ENCODE assay signal across 10 cellular contexts in the genomic region with DNA sequence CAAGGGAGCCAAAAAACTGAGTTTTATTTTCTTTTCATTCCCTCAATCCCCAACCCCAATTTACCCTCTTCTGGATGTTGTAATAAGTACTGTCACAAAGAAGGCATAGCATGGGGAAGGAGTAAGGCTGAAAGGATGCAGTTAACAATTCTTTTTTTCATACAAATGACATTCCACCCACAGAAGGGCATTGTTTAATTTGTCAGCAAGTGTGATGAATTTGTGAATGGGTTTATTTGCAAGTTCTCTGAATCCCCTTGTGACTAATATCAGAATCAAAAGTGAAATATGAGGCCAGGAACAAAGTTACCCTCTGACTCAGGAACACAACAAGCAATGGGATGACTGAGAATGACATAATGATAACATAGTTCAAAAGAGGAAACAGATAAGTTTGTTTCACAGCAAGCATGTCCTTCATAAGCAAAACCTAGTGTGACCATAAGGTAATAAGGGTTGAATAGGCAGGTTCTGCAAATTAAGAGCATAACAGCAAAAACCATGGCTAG. TPM values are rescaled to one million over a fixed set of nuclear protein-coding genes. Genes with fewer than 3 reads are reported as not detected.
A peak's percentile ranks its signal among the peaks of the same experiment; 100 is the strongest.
DNase-seq lines count a peak whose midpoint lies in the region; ATAC-seq, FAIRE-seq and TF ChIP-seq lines count a peak whose summit lies in the region.
"Had no signal": no experiment of that assay in that cellular context is flagged by ENCODE, and none has a peak within 500 bp of the region (broad histone marks: within the 10 kb centered on the region; RNA-seq: fewer than 3 reads in every experiment).

No MANE protein-coding gene starts in this region.

- H3K27me3 ChIP-seq in foreskin keratinocyte: no peaks in the 10 kb centered on the region

- POLR2A ChIA-PET in HEK293 (lab: Yijun Ruan, JAX): interaction anchor here (3.2 kb wide), 1 partner anchor 293 kb away, joined by 14 read pairs; the partner anchor contains the start of genes OFD1 and TRAPPC2
- POLR2A ChIA-PET in RWPE1 (lab: Yijun Ruan, JAX; ENCODE audit: low non-redundant PET): no interaction called here

- TF ChIP-seq POLR2A in GM18505 (IDR thresholded peaks at IDR 0.05; ENCODE audit: borderline replicate concordance, extremely low read depth, insufficient read depth, insufficient read length): no peak

- H3K4me3 ChIP-seq in HEK293 (ENCODE audit: low read depth, low read length): no peak overlapping the region
- H3K4me3 ChIP-seq: SK-N-MC had no signal

- CTCF ChIA-PET in HEK293 (lab: Yijun Ruan, JAX): interaction anchor here (0.7 to 2.7 kb wide), 3 partner anchors 13 to 521 kb away, joined by 3 to 16 read pairs (median 4); no protein-coding TSS in a partner anchor
- CTCF ChIA-PET in RWPE1 (lab: Yijun Ruan, JAX): no interaction called here

- H3K9me3 ChIP-seq in HEK293 (ENCODE audit: control insufficient read depth, insufficient read depth, low read depth, low read length): no peaks in the 10 kb centered on the region

- H3K27ac ChIP-seq in HEK293 (ENCODE audit: extremely low read depth, low read depth, low read length) (no peak overlapping the region; the same call in 1 of the 2 replicates), RWPE1 (peak overlapping the region; percentile 64), foreskin keratinocyte (peak overlapping the region; percentile 94)
- H3K27ac ChIP-seq: SK-N-MC had no signal

- H3K4me1 ChIP-seq in HEK293 (ENCODE audit: control insufficient read depth, insufficient read depth, low read length): peaks cover 17% of the 10 kb centered on the region
- peaks cover 19% of the 10 kb centered on the region for H3K4me1 ChIP-seq in foreskin keratinocyte

- no peak for DNase-seq in GM18507 (ENCODE audit: extremely low spot score, insufficient read length, low read depth)
- peak; percentile 38 for DNase-seq in RWPE1 (ENCODE audit: low spot score)
- peak; percentile 66 to 76 for DNase-seq in foreskin keratinocyte
- DNase-seq in DMS53 treated with DMSO at 0.1 percent for 48 hours (lab: John Stamatoyannopoulos, UW; ENCODE audit: unreplicated experiment): no peak
- DNase-seq in NCI-H146 treated with DMSO at 0.1 percent for 48 hours (lab: John Stamatoyannopoulos, UW; ENCODE audit: unreplicated experiment): no peak
- no peak for DNase-seq in HK-2 (ENCODE audit: unreplicated experiment)
- DNase-seq: naive B cell had no signal

- TF ChIP-seq CTCF in HEK293 (tag by site-specific recombination; IDR thresholded peaks at IDR 0.05): no peak
- no peak for TF ChIP-seq CTCF in RWPE1 (conservative IDR thresholded peaks at IDR 0.05; ENCODE audit: low read depth)
- no peak for TF ChIP-seq CTCF in foreskin keratinocyte (conservative IDR thresholded peaks at IDR 0.05)

- ATAC-seq in foreskin keratinocyte (peak; percentile 67), GM18505 (IDR thresholded peaks at IDR 0.05; ENCODE audit: unreplicated experiment) (no peak)

- no peaks in the 10 kb centered on the region for H3K36me3 ChIP-seq in HEK293 (ENCODE audit: control insufficient read depth in 2 of 2, insufficient read depth in 1 of 2, low read length in 2 of 2)

- peak; percentile 75 for FAIRE-seq in GM18507 (lab: Jason Lieb, UNC)

TF ChIP-seq in HEK293, 187 proteins besides CTCF, POLR2A, EP300 and RAD21 (continues in another document):
- TF ChIP-seq ZNF600 (tag by site-specific recombination; IDR thresholded peaks at IDR 0.05): peak; percentile 70; the same call in 1 of the 2 replicates
- TF ChIP-seq SCRT2 (tag by site-specific recombination; IDR thresholded peaks at IDR 0.05): no peak
- TF ChIP-seq MYNN (tag by site-specific recombination; IDR thresholded peaks at IDR 0.05; ENCODE audit: borderline replicate concordance): peak; percentile 90
- TF ChIP-seq ZNF10 (tag by site-specific recombination; IDR thresholded peaks at IDR 0.05): 0 out of 2 replicates have a peak, but pooled peaks have one; percentile 7
- no peak for TF ChIP-seq ZNF350 (tag by site-specific recombination; IDR thresholded peaks at IDR 0.05)
- no peak for TF ChIP-seq ZBTB44 (tag by site-specific recombination; IDR thresholded peaks at IDR 0.05)
- TF ChIP-seq ZNF324 (tag by site-specific recombination; IDR thresholded peaks at IDR 0.05): 0 out of 2 replicates have a peak, but pooled peaks have one; percentile 46
- no peak for TF ChIP-seq ZNF239 (tag by site-specific recombination; IDR thresholded peaks at IDR 0.05)
- no peak for TF ChIP-seq ZNF169 (tag by site-specific recombination; IDR thresholded peaks at IDR 0.05)
- no peak for TF ChIP-seq ZNF776 (tag by site-specific recombination; IDR thresholded peaks at IDR 0.05; ENCODE audit: borderline replicate concordance)
- TF ChIP-seq ZNF266 (tag by site-specific recombination; IDR thresholded peaks at IDR 0.05; ENCODE audit: low read depth): no peak
- TF ChIP-seq, protein P1, sequence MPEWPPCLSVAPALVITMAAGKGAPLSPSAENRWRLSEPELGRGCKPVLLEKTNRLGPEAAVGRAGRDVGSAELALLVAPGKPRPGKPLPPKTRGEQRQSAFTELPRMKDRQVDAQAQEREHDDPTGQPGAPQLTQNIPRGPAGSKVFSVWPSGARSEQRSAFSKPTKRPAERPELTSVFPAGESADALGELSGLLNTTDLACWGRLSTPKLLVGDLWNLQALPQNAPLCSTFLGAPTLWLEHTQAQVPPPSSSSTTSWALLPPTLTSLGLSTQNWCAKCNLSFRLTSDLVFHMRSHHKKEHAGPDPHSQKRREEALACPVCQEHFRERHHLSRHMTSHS (tag by site-specific recombination; IDR thresholded peaks at IDR 0.05): no peak
- peak; percentile 49; the same call in 1 of the 2 replicates for TF ChIP-seq TRIM28 (IDR thresholded peaks at IDR 0.05; ENCODE audit: borderline replicate concordance, low read length)
- peak; percentile 95 for TF ChIP-seq ZNF629 (tag by site-specific recombination; IDR thresholded peaks at IDR 0.05)
- peak; percentile 31; the same call in 1 of the 2 replicates for TF ChIP-seq FEZF1 (tag by site-specific recombination; IDR thresholded peaks at IDR 0.05)
- TF ChIP-seq, protein P2, sequence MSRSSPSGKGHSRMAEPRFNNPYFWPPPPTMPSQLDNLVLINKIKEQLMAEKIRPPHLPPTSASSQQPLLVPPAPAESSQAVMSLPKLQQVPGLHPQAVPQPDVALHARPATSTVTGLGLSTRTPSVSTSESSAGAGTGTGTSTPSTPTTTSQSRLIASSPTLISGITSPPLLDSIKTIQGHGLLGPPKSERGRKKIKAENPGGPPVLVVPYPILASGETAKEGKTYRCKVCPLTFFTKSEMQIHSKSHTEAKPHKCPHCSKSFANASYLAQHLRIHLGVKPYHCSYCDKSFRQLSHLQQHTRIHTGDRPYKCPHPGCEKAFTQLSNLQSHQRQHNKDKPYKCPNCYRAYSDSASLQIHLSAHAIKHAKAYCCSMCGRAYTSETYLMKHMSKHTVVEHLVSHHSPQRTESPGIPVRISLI (tag by site-specific recombination; IDR thresholded peaks at IDR 0.05): peak; percentile 81
- no peak for TF ChIP-seq ZNF571 (tag by site-specific recombination; IDR thresholded peaks at IDR 0.05)
- TF ChIP-seq KLF7 (tag by site-specific recombination; IDR thresholded peaks at IDR 0.05; ENCODE audit: borderline replicate concordance): no peak
- TF ChIP-seq ZNF596 (tag by site-specific recombination; IDR thresholded peaks at IDR 0.05): no peak
- peak; percentile 71 for TF ChIP-seq TCF7L2 (IDR thresholded peaks at IDR 0.05; ENCODE audit: borderline replicate concordance, low read depth, low read length)
- TF ChIP-seq BCL11A (tag by site-specific recombination; IDR thresholded peaks at IDR 0.05; ENCODE audit: low read depth): 0 out of 2 replicates have a peak, but pooled peaks have one; percentile 36
- peak; percentile 80 for TF ChIP-seq GLI2 (tag by site-specific recombination; IDR thresholded peaks at IDR 0.05; ENCODE audit: borderline replicate concordance, low read depth)
- TF ChIP-seq ZSCAN16 (tag by site-specific recombination; IDR thresholded peaks at IDR 0.05): no peak
- no peak for TF ChIP-seq ZBTB17 (tag by site-specific recombination; IDR thresholded peaks at IDR 0.05)
- peak; percentile 65 for TF ChIP-seq ZBTB21 (tag by site-specific recombination; IDR thresholded peaks at IDR 0.05)
- TF ChIP-seq ZNF843 (tag by site-specific recombination; IDR thresholded peaks at IDR 0.05): peak; percentile 78

RNA-seq across cellular contexts. Expression of gene GEMIN8, which starts 2.1 kb away (rescaled TPM):
- total RNA-seq in foreskin keratinocyte: 10.1 and 11.0 TPM in 2 replicates
- 15.2 and 15.6 TPM in 2 replicates for polyA plus RNA-seq in foreskin keratinocyte

Comparison
In these comparisons a context has a peak if more than half of its experiments do, and no peak if none do; other contexts are left out.
1. DNase-seq: peak in RWPE1 (single experiment) and foreskin keratinocyte (2 of 2); none in GM18507 (single experiment), DMS53 treated with DMSO at 0.1 percent for 48 hours (single experiment), NCI-H146 treated with DMSO at 0.1 percent for 48 hours (single experiment) and HK-2 (single experiment).